Comparison of ENCODE assay signal across 9 cellular contexts in the genomic region with DNA sequence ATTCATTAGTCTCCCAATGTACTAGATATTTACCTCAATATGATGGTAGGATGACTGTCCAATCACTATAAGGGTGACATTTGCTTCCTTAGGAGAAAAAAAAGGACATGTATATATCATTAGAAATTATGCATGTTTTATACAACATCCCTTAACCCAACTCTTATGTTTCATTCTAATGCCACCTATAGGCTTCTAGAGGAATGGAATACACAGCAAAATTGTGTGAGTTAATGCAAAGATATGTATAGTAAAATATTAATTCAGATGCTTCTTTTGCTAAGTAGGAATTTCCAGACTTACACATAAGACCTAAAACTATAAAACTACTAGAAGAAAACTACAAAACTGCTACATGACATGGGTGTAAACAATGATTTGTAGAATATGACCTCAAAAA. TPM values are rescaled to one million over a fixed set of nuclear protein-coding genes. Genes with fewer than 3 reads are reported as not detected.
DNase-seq lines count a peak whose midpoint lies in the region; ATAC-seq and TF ChIP-seq lines count a peak whose summit lies in the region.
"Had no signal": no experiment of that assay in that cellular context is flagged by ENCODE, and none has a peak within 500 bp of the region (broad histone marks: within the 10 kb centered on the region; RNA-seq: fewer than 3 reads in every experiment).

No MANE protein-coding gene starts in this region.

- H3K27ac ChIP-seq in DOHH2 (ENCODE audit: low read depth, low read length) (no peak overlapping the region), mesenchymal stem cell (ENCODE audit: low read length, poor library complexity, severe bottlenecking) (no peak overlapping the region), aorta (ENCODE audit: low read depth in 1 of 2, low read length in 2 of 2) (no peak overlapping the region)

- no peak overlapping the region for H3K23ac ChIP-seq in mesenchymal stem cell (ENCODE audit: low read length in 2 of 2)

- 0 out of 2 replicates have a peak, but pooled peaks cover 2% of the 10 kb centered on the region for H3K4me1 ChIP-seq in DOHH2 (ENCODE audit: control insufficient read depth, low read length)
- H3K4me1 ChIP-seq in mesenchymal stem cell (ENCODE audit: control insufficient read depth, insufficient read depth, low read depth, low read length), result peaks cover 5% of the 10 kb centered on the region
- no peaks in the 10 kb centered on the region for H3K4me1 ChIP-seq in aorta (ENCODE audit: control insufficient read depth in 1 of 2, insufficient read depth in 2 of 2, low read length in 2 of 2)

- no peak overlapping the region for H3K14ac ChIP-seq in mesenchymal stem cell (ENCODE audit: low read length in 2 of 2)

- no peak overlapping the region for H3K18ac ChIP-seq in mesenchymal stem cell (ENCODE audit: low read depth in 1 of 2, low read length in 2 of 2)

- H3F3A ChIP-seq in DOHH2 (ENCODE audit: control insufficient read depth, insufficient read depth), result no peaks in the 10 kb centered on the region

- H2BK15ac ChIP-seq in mesenchymal stem cell (ENCODE audit: low read depth, poor library complexity, severe bottlenecking), result no peak overlapping the region

- DNase-seq in Kasumi-1 (lab: John Stamatoyannopoulos, UW) (peak; percentile 58 to 66), mesenchymal stem cell (peak; percentile 54), aorta (no peak)
- DNase-seq in stimulated activated naive CD8-positive, alpha-beta T cell treated with anti-CD3 and anti-CD28 coated beads, Interleukin-15, amount 100 ng/mL, for 72 hours, result no peak
- no peak for DNase-seq in stimulated activated CD4-positive, alpha-beta T cell treated with anti-CD3 and anti-CD28 coated beads, Interleukin-15, amount 100 ng/mL, for 24 hours
- DNase-seq: glutamatergic neuron had no signal

- H3K4ac ChIP-seq in mesenchymal stem cell (ENCODE audit: low read depth in 1 of 2, low read length in 2 of 2), result no peak overlapping the region

- H3K79me1 ChIP-seq in mesenchymal stem cell (replicated peaks; ENCODE audit: low read length, poor library complexity, severe bottlenecking), result peaks cover 8% of the 10 kb centered on the region

- H2BK120ac ChIP-seq in mesenchymal stem cell (ENCODE audit: low read depth, low read length), result no peak overlapping the region

- no peaks in the 10 kb centered on the region for H3K9me3 Mint-ChIP-seq in stimulated activated naive CD8-positive, alpha-beta T cell treated with anti-CD3 and anti-CD28 coated beads, Interleukin-15, amount 100 ng/mL, for 72 hours

- H3K4me1 Mint-ChIP-seq in stimulated activated naive CD8-positive, alpha-beta T cell treated with anti-CD3 and anti-CD28 coated beads, Interleukin-15, amount 100 ng/mL, for 72 hours, result peaks cover 20% of the 10 kb centered on the region

- no peaks in the 10 kb centered on the region for H3K36me3 ChIP-seq in DOHH2 (ENCODE audit: control insufficient read depth, low read length)
- H3K36me3 ChIP-seq in mesenchymal stem cell (ENCODE audit: control insufficient read depth in 1 of 2, insufficient read depth in 2 of 2, low read depth in 1 of 2, low read length in 2 of 2), result peaks cover 13 to 52% of the 10 kb centered on the region in 2 experiments
- H3K36me3 ChIP-seq in aorta (ENCODE audit: control insufficient read depth in 1 of 2, insufficient read depth in 2 of 2, low read length in 1 of 2), result peaks cover 2% of the 10 kb centered on the region in 2 donors

- H3K9me3 ChIP-seq in DOHH2 (ENCODE audit: control insufficient read depth, insufficient read depth, low read length) (no peaks in the 10 kb centered on the region), mesenchymal stem cell (ENCODE audit: control insufficient read depth, low read length) (no peaks in the 10 kb centered on the region), aorta (ENCODE audit: control insufficient read depth, low read length) (no peaks in the 10 kb centered on the region)

- no peak overlapping the region for H3K27ac Mint-ChIP-seq in stimulated activated naive CD8-positive, alpha-beta T cell treated with anti-CD3 and anti-CD28 coated beads, Interleukin-15, amount 100 ng/mL, for 72 hours

- intact Hi-C loops in aorta (cut with DNase I), result loop anchor here in 1 of 2 donors (10.0 kb wide), 3 partner anchors 47 to 167 kb away; no protein-coding TSS in a partner anchor

- H2BK5ac ChIP-seq in mesenchymal stem cell (ENCODE audit: low read depth, low read length, poor library complexity, severe bottlenecking), result no peak overlapping the region

- H3K9me2 ChIP-seq in DOHH2 (replicated peaks; ENCODE audit: control insufficient read depth, low read length), result no peaks in the 10 kb centered on the region

- H3K9ac ChIP-seq in mesenchymal stem cell (ENCODE audit: low read length), result peak overlapping the region; percentile 68

- TF ChIP-seq CTCF in DOHH2 (IDR thresholded peaks at IDR 0.05; ENCODE audit: low read depth, low read length, poor library complexity, severe bottlenecking) (peak; percentile 52), WI38 (IDR thresholded peaks at IDR 0.05; ENCODE audit: low read depth, low read length) (peak; percentile 24; the same call in 1 of the 2 replicates)

- H3K4me2 ChIP-seq in DOHH2 (ENCODE audit: low read length), result no peak overlapping the region
- H3K4me2 ChIP-seq in mesenchymal stem cell (ENCODE audit: low read length, poor library complexity, severe bottlenecking), result no peak overlapping the region

- H4K91ac ChIP-seq in mesenchymal stem cell (ENCODE audit: low read length), result no peak overlapping the region

- H2AFZ ChIP-seq in mesenchymal stem cell (ENCODE audit: low read depth, low read length), result no peak overlapping the region

- no peaks in the 10 kb centered on the region for H4K20me1 ChIP-seq in DOHH2 (ENCODE audit: control insufficient read depth, insufficient read depth, low read depth, low read length)

- H2AK5ac ChIP-seq in mesenchymal stem cell (ENCODE audit: low read length, severe bottlenecking), result no peak overlapping the region

- no peak overlapping the region for H3K4me3 ChIP-seq in DOHH2 (ENCODE audit: low read length)
- H3K4me3 ChIP-seq in WI38 (ENCODE audit: low read depth, low read length), result no peak overlapping the region
- H3K4me3 ChIP-seq in mesenchymal stem cell (ENCODE audit: insufficient read depth in 1 of 2, low read depth in 1 of 2, low read length in 2 of 2), result no peak overlapping the region
- no peak overlapping the region for H3K4me3 ChIP-seq in aorta (ENCODE audit: low read length in 2 of 2)

- no peak overlapping the region for H4K8ac ChIP-seq in mesenchymal stem cell (ENCODE audit: low read length)

- no peak for ATAC-seq in stimulated activated naive CD8-positive, alpha-beta T cell treated with anti-CD3 and anti-CD28 coated beads, Interleukin-15, amount 100 ng/mL, for 72 hours
- ATAC-seq in GM18511 (IDR thresholded peaks at IDR 0.05; ENCODE audit: unreplicated experiment) (no peak), aorta (ENCODE audit: low FRiP score) (no peak)

- no peak overlapping the region for H3K4me3 Mint-ChIP-seq in stimulated activated naive CD8-positive, alpha-beta T cell treated with anti-CD3 and anti-CD28 coated beads, Interleukin-15, amount 100 ng/mL, for 72 hours

- no peaks in the 10 kb centered on the region for H3K27me3 Mint-ChIP-seq in stimulated activated naive CD8-positive, alpha-beta T cell treated with anti-CD3 and anti-CD28 coated beads, Interleukin-15, amount 100 ng/mL, for 72 hours

- no peak overlapping the region for H2BK12ac ChIP-seq in mesenchymal stem cell (ENCODE audit: low read length in 2 of 2)

- no peaks in the 10 kb centered on the region for H3K27me3 ChIP-seq in DOHH2 (ENCODE audit: control insufficient read depth, low read length)
- H3K27me3 ChIP-seq in mesenchymal stem cell (ENCODE audit: control insufficient read depth in 1 of 2, insufficient read depth in 1 of 2, low read length in 2 of 2), result no peaks in the 10 kb centered on the region
- H3K27me3 ChIP-seq in aorta (ENCODE audit: control insufficient read depth in 1 of 2, insufficient read depth in 2 of 2, low read length in 1 of 2), result no peaks in the 10 kb centered on the region

- H3K79me2 ChIP-seq in DOHH2 (ENCODE audit: control insufficient read depth, low read length), result no peaks in the 10 kb centered on the region

RNA-seq across cellular contexts. Expression of a gene that starts 3.5 kb away (rescaled TPM):
- polyA plus RNA-seq in mesenchymal stem cell (2013, experiment 1 of 2), result 16.8 TPM
- polyA plus RNA-seq in mesenchymal stem cell (2013, experiment 2 of 2), result 18.3 TPM
- total RNA-seq in aorta, result 10 to 100 TPM; 21.0 to 23.6 TPM
- polyA plus RNA-seq in aorta, result 10 to 100 TPM; 10.6 to 16.2 TPM

RNA-seq across cellular contexts. Expression of a gene that starts 32.0 kb away (rescaled TPM):
- 10.5 TPM for polyA plus RNA-seq in mesenchymal stem cell (2013, experiment 1 of 2)
- polyA plus RNA-seq in mesenchymal stem cell (2013, experiment 2 of 2), result 10.5 TPM
- total RNA-seq in aorta, result 10 to 100 TPM; 27.9 to 37.9 TPM
- polyA plus RNA-seq in aorta, result 10 to 100 TPM; 12.8 to 22.9 TPM

Comparison
In these comparisons a context has a peak if more than half of its experiments do, and no peak if none do; other contexts are left out.
1. DNase-seq: peak in Kasumi-1 (2 of 2) and mesenchymal stem cell (single experiment); none in stimulated activated naive CD8-positive, alpha-beta T cell treated with anti-CD3 and anti-CD28 coated beads, Interleukin-15, amount 100 ng/mL, for 72 hours (0 of 2), aorta (0 of 2) and stimulated activated CD4-positive, alpha-beta T cell treated with anti-CD3 and anti-CD28 coated beads, Interleukin-15, amount 100 ng/mL, for 24 hours (single experiment).